ENCODE assay signal across 8 cellular contexts in the genomic region with DNA sequence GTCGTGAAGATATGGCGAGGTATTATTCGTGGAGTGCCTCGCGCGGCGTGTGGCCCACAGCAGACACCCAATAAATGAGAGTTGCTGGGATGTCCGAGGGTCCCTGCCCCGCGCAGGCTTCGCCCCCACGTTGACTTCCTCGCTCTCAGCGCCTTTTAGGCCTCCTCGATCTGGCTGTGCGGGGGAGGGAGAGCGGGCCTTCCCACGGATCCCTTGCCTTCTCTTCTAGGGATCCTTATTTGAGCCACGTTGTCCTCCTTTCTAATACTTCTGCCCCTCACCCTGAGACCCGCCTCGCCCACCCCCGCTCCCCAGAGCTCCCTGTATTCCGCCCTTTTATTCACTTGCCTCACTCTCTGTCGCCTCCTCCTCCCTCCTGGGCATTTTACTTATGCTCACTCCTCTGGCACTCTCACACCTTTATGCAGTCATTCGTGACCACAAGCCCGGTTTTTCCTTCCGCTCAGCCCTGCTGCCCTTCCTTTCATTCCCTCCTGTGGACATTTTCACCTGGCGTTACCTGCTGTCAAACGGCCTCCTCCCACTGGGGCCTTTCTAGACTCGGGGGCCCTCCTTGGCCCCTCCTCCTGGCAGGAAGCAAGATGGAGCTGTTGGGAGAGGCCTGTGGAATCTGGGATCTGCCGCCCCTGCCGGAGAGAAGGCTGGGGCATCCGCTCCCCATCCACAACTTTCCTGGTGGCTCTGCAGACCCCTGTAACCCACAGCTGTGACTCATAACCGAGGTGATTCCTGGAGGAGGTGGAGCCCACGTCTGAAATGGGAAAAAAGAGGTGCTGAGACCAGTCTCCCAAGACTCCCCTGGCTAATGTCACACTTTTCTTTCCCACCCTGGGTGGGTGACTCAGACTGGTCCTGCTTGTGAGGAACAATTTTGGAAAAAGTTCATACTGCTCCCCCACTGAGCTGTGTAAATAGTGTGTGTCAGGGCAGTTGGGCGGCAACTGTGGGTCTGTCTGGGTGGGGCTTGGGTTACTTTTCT. TPM values are rescaled to one million over a fixed set of nuclear protein-coding genes. Genes with fewer than 3 reads are reported as not detected.
DNase-seq lines count a peak whose midpoint lies in the region; ATAC-seq and TF ChIP-seq lines count a peak whose summit lies in the region.

No MANE protein-coding gene starts in this region.

- no peak for TF ChIP-seq CTCF in GM13976 (IDR thresholded peaks at IDR 0.05; ENCODE audit: borderline replicate concordance, control extremely low read depth, extremely low read depth, insufficient read depth, missing control alignments)

- in situ Hi-C loops in GM13976 (cut with MboI; ENCODE audit: low sequenced_read_pairs, unreplicated experiment): no loop called here

- ATAC-seq in left lobe of liver: peak; percentile 3
- ATAC-seq in stimulated activated memory B cell treated with anti-CD40 and anti-IgM and Interleukin-4, amounts not matched to agents 10 μg/mL and 1 μg/mL and 100 μg/mL, for 72 hours: no peak

- DNase-seq in COR-L47 (lab: John Stamatoyannopoulos, UW) (peak; percentile 13), HS-5 (ENCODE audit: low read depth) (peak; percentile 77), T1000 (lab: John Stamatoyannopoulos, UW) (peak; percentile 73), dedifferentiated amniotic fluid mesenchymal stem cell (ENCODE audit: extremely low spot score) (peak; percentile 45), left lobe of liver (ENCODE audit: low spot score) (peak; percentile 56), GM13976 (ENCODE audit: low spot score) (no peak), pons (ENCODE audit: low spot score) (no peak)

- H3K4me1 Mint-ChIP-seq in stimulated activated memory B cell treated with anti-CD40 and anti-IgM and Interleukin-4, amounts not matched to agents 10 μg/mL and 1 μg/mL and 100 μg/mL, for 72 hours: peaks cover 65% of the 10 kb centered on the region

- peak overlapping the region; percentile 87 for H3K27ac Mint-ChIP-seq in stimulated activated memory B cell treated with anti-CD40 and anti-IgM and Interleukin-4, amounts not matched to agents 10 μg/mL and 1 μg/mL and 100 μg/mL, for 72 hours

- peak overlapping the region; percentile 99 for H3K4me3 Mint-ChIP-seq in stimulated activated memory B cell treated with anti-CD40 and anti-IgM and Interleukin-4, amounts not matched to agents 10 μg/mL and 1 μg/mL and 100 μg/mL, for 72 hours

- H3K27me3 Mint-ChIP-seq in stimulated activated memory B cell treated with anti-CD40 and anti-IgM and Interleukin-4, amounts not matched to agents 10 μg/mL and 1 μg/mL and 100 μg/mL, for 72 hours: no peaks in the 10 kb centered on the region

- H3K9me3 Mint-ChIP-seq in stimulated activated memory B cell treated with anti-CD40 and anti-IgM and Interleukin-4, amounts not matched to agents 10 μg/mL and 1 μg/mL and 100 μg/mL, for 72 hours: no peaks in the 10 kb centered on the region

- H3K36me3 Mint-ChIP-seq in stimulated activated memory B cell treated with anti-CD40 and anti-IgM and Interleukin-4, amounts not matched to agents 10 μg/mL and 1 μg/mL and 100 μg/mL, for 72 hours: peaks cover 18% of the 10 kb centered on the region

RNA-seq across cellular contexts. Expression of a gene that starts 1.0 kb away (rescaled TPM):
- 14.5 TPM for total RNA-seq in left lobe of liver

Comparison
In these comparisons a context has a peak if more than half of its experiments do, and no peak if none do; other contexts are left out.
1. DNase-seq: peak in COR-L47 (single experiment), HS-5 (single experiment), T1000 (single experiment), dedifferentiated amniotic fluid mesenchymal stem cell (single experiment) and left lobe of liver (single experiment); none in GM13976 (single experiment) and pons (single experiment).